Comparison of ENCODE assay signal across 1 cellular context in the genomic region with DNA sequence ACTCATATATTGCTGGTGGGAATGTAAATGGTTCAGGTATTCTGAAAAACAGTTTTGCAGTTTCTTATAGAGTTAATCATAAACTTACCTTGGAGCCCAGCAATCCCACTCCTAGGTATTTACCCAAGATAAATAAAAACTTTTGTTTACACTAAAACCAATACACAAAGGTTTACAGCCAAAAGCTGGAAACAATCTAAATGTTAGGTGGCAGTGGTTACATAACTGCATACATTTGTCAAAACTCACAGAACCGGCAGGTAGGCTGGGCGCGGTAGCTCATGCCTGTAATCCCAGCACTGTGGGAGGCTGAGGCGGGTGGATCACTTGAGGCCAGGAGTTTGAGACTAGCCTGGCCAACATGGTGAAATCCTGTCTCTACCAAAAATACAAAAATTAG.
TF ChIP-seq lines count a peak whose summit lies in the region.
"Not testable (repeated sequence)": the region's sequence is repeated elsewhere in the genome, so short reads cannot be mapped to it uniquely, and the experiment has no call there.

No MANE protein-coding gene starts in this region.

TF ChIP-seq in HepG2, 621 proteins besides CTCF, POLR2A, EP300 and RAD21 (continued from another document):
- TF ChIP-seq ARID3A (IDR thresholded peaks at IDR 0.05; ENCODE audit: low read depth, low read length) (peak; percentile 29; the same call in 1 of the 2 replicates), SALL1 (CRISPR knock-in tag; IDR thresholded peaks at IDR 0.05) (peak; percentile 29; the same call in 1 of the 2 replicates), PAXIP1 (CRISPR knock-in tag; conservative IDR thresholded peaks at IDR 0.05) (0 out of 2 replicates have a peak, but pooled peaks have one; percentile 23), CEBPG (CRISPR knock-in tag; IDR thresholded peaks at IDR 0.05) (0 out of 2 replicates have a peak, but pooled peaks have one; percentile 22), SOX5 (CRISPR knock-in tag; IDR thresholded peaks at IDR 0.05; ENCODE audit: borderline replicate concordance) (peak; percentile 43; the same call in 1 of the 2 replicates), SOX6 (CRISPR knock-in tag; IDR thresholded peaks at IDR 0.05) (peak; percentile 61; the same call in 1 of the 2 replicates), ZBTB38 (CRISPR knock-in tag; IDR thresholded peaks at IDR 0.05) (peak; percentile 64; the same call in 1 of the 2 replicates), FOXA3 (CRISPR knock-in tag; IDR thresholded peaks at IDR 0.05) (peak; percentile 42; the same call in 1 of the 2 replicates), ARID5B (CRISPR knock-in tag; IDR thresholded peaks at IDR 0.05) (peak; percentile 11; the same call in 1 of the 2 replicates), POGZ (CRISPR knock-in tag; IDR thresholded peaks at IDR 0.05) (peak; percentile 48; the same call in 1 of the 2 replicates), ZNF652 (CRISPR knock-in tag; IDR thresholded peaks at IDR 0.05; ENCODE audit: borderline replicate concordance, low read depth) (0 out of 2 replicates have a peak, but pooled peaks have one; percentile 8), ZMYM2 (CRISPR knock-in tag; IDR thresholded peaks at IDR 0.05) (peak; percentile 43; the same call in 1 of the 2 replicates), SOX13 (CRISPR knock-in tag; conservative IDR thresholded peaks at IDR 0.05 in 1 of 2, IDR thresholded peaks at IDR 0.05 in 1 of 2) (peak in 1 of 2 experiments; percentile 60; a peak in 2 of 4 replicates), GATAD2A (CRISPR knock-in tag; IDR thresholded peaks at IDR 0.05) (peak; percentile 49)
- TF ChIP-seq, protein P1, sequence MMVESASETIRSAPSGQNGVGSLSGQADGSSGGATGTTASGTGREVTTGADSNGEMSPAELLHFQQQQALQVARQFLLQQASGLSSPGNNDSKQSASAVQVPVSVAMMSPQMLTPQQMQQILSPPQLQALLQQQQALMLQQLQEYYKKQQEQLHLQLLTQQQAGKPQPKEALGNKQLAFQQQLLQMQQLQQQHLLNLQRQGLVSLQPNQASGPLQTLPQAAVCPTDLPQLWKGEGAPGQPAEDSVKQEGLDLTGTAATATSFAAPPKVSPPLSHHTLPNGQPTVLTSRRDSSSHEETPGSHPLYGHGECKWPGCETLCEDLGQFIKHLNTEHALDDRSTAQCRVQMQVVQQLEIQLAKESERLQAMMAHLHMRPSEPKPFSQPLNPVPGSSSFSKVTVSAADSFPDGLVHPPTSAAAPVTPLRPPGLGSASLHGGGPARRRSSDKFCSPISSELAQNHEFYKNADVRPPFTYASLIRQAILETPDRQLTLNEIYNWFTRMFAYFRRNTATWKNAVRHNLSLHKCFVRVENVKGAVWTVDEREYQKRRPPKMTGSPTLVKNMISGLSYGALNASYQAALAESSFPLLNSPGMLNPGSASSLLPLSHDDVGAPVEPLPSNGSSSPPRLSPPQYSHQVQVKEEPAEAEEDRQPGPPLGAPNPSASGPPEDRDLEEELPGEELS (CRISPR knock-in tag; IDR thresholded peaks at IDR 0.05), result peak; percentile 86
- TF ChIP-seq SOX6, SOX13 (IDR thresholded peaks at IDR 0.05): not testable (repeated sequence)
- TF ChIP-seq, protein P2, sequence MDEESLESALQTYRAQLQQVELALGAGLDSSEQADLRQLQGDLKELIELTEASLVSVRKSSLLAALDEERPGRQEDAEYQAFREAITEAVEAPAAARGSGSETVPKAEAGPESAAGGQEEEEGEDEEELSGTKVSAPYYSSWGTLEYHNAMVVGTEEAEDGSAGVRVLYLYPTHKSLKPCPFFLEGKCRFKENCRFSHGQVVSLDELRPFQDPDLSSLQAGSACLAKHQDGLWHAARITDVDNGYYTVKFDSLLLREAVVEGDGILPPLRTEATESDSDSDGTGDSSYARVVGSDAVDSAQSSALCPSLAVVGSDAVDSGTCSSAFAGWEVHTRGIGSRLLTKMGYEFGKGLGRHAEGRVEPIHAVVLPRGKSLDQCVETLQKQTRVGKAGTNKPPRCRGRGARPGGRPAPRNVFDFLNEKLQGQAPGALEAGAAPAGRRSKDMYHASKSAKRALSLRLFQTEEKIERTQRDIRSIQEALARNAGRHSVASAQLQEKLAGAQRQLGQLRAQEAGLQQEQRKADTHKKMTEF (CRISPR knock-in tag; IDR thresholded peaks at IDR 0.05), result 0 out of 2 replicates have a peak, but pooled peaks have one; percentile 22
